8 cellular contexts compared by ENCODE assay signal in the genomic region with DNA sequence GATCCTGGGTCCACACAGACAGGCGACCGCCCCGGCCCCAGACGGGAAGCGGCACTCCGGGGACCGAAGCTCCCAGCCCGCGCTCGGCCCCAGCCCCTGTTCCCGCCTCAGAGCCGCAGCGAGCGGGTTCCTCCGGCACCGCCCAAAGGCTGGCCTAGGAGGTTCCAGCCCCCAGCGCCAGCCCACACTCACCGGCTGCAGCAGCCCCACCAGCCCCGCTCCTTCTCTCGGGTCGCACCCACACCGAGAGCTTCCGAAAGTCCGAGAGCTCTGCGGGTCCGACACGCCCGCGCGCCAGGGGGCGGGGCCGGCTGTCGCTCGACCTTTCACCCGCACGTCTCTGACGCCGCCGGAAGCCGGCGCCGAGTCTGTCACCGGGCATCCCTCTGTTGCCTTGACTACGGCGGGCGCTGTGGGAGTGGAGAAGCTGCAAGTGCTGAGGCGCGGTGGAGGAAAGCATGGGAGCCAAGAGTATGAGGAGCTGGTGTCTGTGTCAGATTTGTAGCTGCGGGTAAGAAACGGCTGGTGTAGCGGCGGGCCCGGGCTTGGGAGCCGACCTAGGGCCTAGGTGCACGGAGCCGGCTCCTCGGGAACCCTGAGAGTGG.
DNase-seq lines count a peak whose midpoint lies in the region; ATAC-seq and TF ChIP-seq lines count a peak whose summit lies in the region.

A gene (minus strand): TSS at position 313 of the 605 bp plus-strand sequence. CDS start 956 bp downstream, outside the sequence.
A gene with protein sequence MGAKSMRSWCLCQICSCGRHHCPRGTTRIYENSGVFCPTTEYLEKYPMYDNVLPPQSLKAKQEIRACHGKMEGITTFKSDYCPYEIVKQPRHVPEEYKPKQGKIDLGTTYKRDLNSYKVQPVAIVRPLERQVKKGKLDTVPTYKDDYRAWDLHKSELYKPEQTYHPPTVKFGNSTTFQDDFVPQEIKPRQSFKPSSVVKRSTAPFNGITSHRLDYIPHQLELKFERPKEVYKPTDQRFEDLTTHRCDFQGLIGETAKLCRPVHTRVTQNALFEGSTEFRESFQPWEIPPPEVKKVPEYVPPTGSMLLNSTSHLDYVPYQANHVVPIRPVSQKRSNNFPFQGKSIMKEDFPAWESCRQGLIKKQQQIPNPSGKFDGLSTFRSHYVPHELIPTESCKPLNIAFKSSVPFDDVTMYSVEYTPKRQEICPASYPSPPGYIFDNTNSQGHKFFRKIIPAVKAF (plus strand): TSS at position 397 of the 605 bp plus-strand sequence. CDS start 62 bp downstream, at position 459.

- TF ChIP-seq CTCF in AG10803 (conservative IDR thresholded peaks at IDR 0.05; ENCODE audit: low read length) (no peak), choroid plexus epithelial cell (conservative IDR thresholded peaks at IDR 0.05; ENCODE audit: low read depth, low read length) (no peak)

- DNase-seq in AG10803 (ENCODE audit: low read depth) = peak; percentile 82
- DNase-seq in NCI-H446 (lab: John Stamatoyannopoulos, UW) = peak; percentile 40 to 81
- peak; percentile 85 for DNase-seq in activated CD4-positive, alpha-beta T cell treated with anti-CD3 and anti-CD28 coated beads for 1 hour
- peak; percentile 79 for DNase-seq in choroid plexus epithelial cell (ENCODE audit: low read depth)
- DNase-seq in kidney glomerular epithelial cell (lab: John Stamatoyannopoulos, UW) = peak; percentile 80
- DNase-seq in stimulated activated CD4-positive, alpha-beta T cell treated with anti-CD3 and anti-CD28 coated beads, Interleukin-1b, Interleukin-23, amount 100 ng/mL, for 1 hour (ENCODE audit: low read depth in 2 of 2) = peak; percentile 71 to 79

- peak; percentile 95 for ATAC-seq in GM19025 (IDR thresholded peaks at IDR 0.05; ENCODE audit: low read depth, unreplicated experiment)
- peak; percentile 98 for ATAC-seq in HG03280 (IDR thresholded peaks at IDR 0.05; ENCODE audit: unreplicated experiment)

- H3K4me3 ChIP-seq in AG10803 (ENCODE audit: low read length) (peak within 1 kb of the TSS; percentile 81), choroid plexus epithelial cell (ENCODE audit: low read depth, low read length) (peak within 1 kb of the TSS; percentile 88)

Comparison
In these comparisons a context has a peak if more than half of its experiments do, and no peak if none do; other contexts are left out.
1. Peak in every context shown above with its lines: DNase-seq, ATAC-seq and H3K4me3 ChIP-seq.